32 cellular contexts compared by ENCODE assay signal in the genomic region with DNA sequence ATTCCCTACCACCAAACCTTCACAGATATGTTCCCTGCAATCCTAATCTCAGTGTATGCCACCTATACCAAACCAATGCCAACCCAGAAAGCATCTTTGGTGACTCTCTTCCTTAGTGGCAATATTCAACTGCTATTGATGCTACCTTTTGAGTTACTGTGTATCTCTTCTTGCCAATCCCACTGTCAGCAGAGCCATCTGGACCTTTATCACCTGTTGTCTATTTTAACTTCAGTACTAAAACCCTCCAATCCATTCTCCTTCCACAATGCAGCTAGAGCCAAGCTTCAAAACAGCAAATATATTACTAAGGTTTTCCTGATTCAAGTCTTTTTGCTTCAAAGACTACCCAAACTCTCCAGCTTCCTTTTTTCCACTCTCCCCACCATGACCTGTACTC.
"Had no signal": no experiment of that assay in that cellular context is flagged by ENCODE, and none has a peak within 500 bp of the region (broad histone marks: within the 10 kb centered on the region; RNA-seq: fewer than 3 reads in every experiment).

No MANE protein-coding gene starts in this region.

- H3K4me3 ChIP-seq: adrenal gland, body of pancreas, breast epithelium had no signal

- FAIRE-seq: astrocyte, TTC549 had no signal

- H3K27ac ChIP-seq: adrenal gland, body of pancreas, brain microvascular endothelial cell, breast epithelium, VCaP had no signal

- H3K27me3 ChIP-seq: adrenal gland, body of pancreas, brain microvascular endothelial cell, breast epithelium had no signal

- DNase-seq: activated B cell treated with CpG ODN at 0.5 μM for 24 hours; activated CD4-positive, alpha-beta memory T cell treated with anti-CD3 and anti-CD28 coated beads for 36 hours; activated CD4-positive, alpha-beta T cell treated with anti-CD3 and anti-CD28 coated beads for 4 hours; activated CD4-positive, alpha-beta T cell treated with anti-CD3 and anti-CD28 coated beads, Interleukin-2, amount 10 ng/mL, durations not matched to agents 24 days and 14 days; activated CD4-positive, alpha-beta T cell treated with anti-CD3 and anti-CD28 coated beads, Interleukin-2, amount 50 U/mL, for 1 hour; activated CD4-positive, alpha-beta T cell treated with anti-CD3 and anti-CD28 coated beads, Interleukin-2, amount 50 U/mL, for 4 hours; activated CD4-positive, CD25-positive, alpha-beta regulatory T cell treated with anti-CD3 and anti-CD28 coated beads, Interleukin-2, amount 50 U/mL, for 72 hours; activated CD8-positive, alpha-beta memory T cell treated with anti-CD3 and anti-CD28 coated beads, Interleukin-2, amount 50 U/mL, for 4 hours; activated CD8-positive, alpha-beta T cell treated with anti-CD3 and anti-CD28 coated beads for 36 hours; activated effector memory CD4-positive, alpha-beta T cell treated with anti-CD3 and anti-CD28 coated beads, Interleukin-2, amount 50 U/mL, for 16 hours; activated gamma-delta T cell treated with Interleukin-2 at 50 U/mL for 16 hours; activated naive CD4-positive, alpha-beta T cell; activated naive CD4-positive, alpha-beta T cell treated with anti-CD3 and anti-CD28 coated beads for 36 hours; activated naive CD4-positive, alpha-beta T cell treated with anti-CD3 and anti-CD28 coated beads, Interleukin-2, amount 50 U/mL, for 16 hours; activated naive CD8-positive, alpha-beta T cell treated with anti-CD3 and anti-CD28 coated beads for 36 hours; activated T-cell treated with anti-CD3 and anti-CD28 coated beads for 4 hours; activated T-cell treated with anti-CD3 and anti-CD28 coated beads, Interleukin-2, amount 50 U/mL, for 1 hour; activated T-cell treated with anti-CD3 and anti-CD28 coated beads, Interleukin-2, amount 50 U/mL, for 4 hours; activated T-cell treated with anti-CD3 and anti-CD28 coated beads, Interleukin-2, amount 50 U/mL, for 72 hours; adrenal gland; amniotic stem cell; aorta; body of pancreas; brain microvascular endothelial cell; SW 1271; T-helper 1 cell; T-helper 2 cell; T-helper 9 cell had no signal
